14 cellular contexts compared by ENCODE assay signal in genomic region chr4:89305028-89305427, GRCh38. TPM values are rescaled to one million over a fixed set of nuclear protein-coding genes. Genes with fewer than 3 reads are reported as not detected.
DNase-seq lines count a peak whose midpoint lies in the region; ATAC-seq and TF ChIP-seq lines count a peak whose summit lies in the region.
"Had no signal": no experiment of that assay in that cellular context is flagged by ENCODE, and none has a peak within 500 bp of the region (broad histone marks: within the 10 kb centered on the region; RNA-seq: fewer than 3 reads in every experiment).

No MANE protein-coding gene starts in this region.

- H3K4me3 ChIP-seq in skin epidermis (peak overlapping the region in 6 of 7 experiments; percentile 8 to 78 (median 61)), esophagus squamous epithelium (peak overlapping the region in 2 of 4 donors; percentile 63 to 71)
- H3K4me3 ChIP-seq: sigmoid colon, tibial nerve had no signal

- H3K36me3 ChIP-seq in esophagus squamous epithelium = no peaks in the 10 kb centered on the region
- H3K36me3 ChIP-seq: cardiac muscle cell, sigmoid colon, tibial nerve had no signal

- no peak for DNase-seq in activated CD8-positive, alpha-beta memory T cell treated with anti-CD3 and anti-CD28 coated beads, Interleukin-2, amount 10 ng/mL, durations not matched to agents 7 days and 5 days
- no peak for DNase-seq in activated CD8-positive, alpha-beta memory T cell treated with anti-CD3 and anti-CD28 coated beads, Interleukin-2, amount 50 U/mL, for 48 hours
- DNase-seq in NCI-H2196 treated with DMSO at 0.1 percent for 48 hours (lab: John Stamatoyannopoulos, UW; ENCODE audit: unreplicated experiment) (peak; percentile 8), esophagus squamous epithelium (lab: John Stamatoyannopoulos, UW) (no peak), chondrocyte (ENCODE audit: low spot score) (no peak)
- DNase-seq: DND-41, NCI-H1694 treated with DMSO at 0.1 percent for 48 hours, sigmoid colon had no signal

- 64 to 68% methylated on average over 3 of the region's 3 CpGs for WGBS in esophagus squamous epithelium, 2 donors

- peak overlapping the region; percentile 96 for H3K27ac Mint-ChIP-seq in activated CD8-positive, alpha-beta memory T cell treated with anti-CD3 and anti-CD28 coated beads, Interleukin-2, amount 10 ng/mL, durations not matched to agents 7 days and 5 days
- H3K27ac Mint-ChIP-seq in dendritic cell treated with granulocyte-macrophage colony-stimulating factor and Interleukin-4, amounts not matched to agents 40 ng/mL and 50 ng/mL, for 4 days = peak overlapping the region; percentile 28
- no peak overlapping the region for H3K27ac Mint-ChIP-seq in chondrocyte (ENCODE audit: unreplicated experiment)

- no peak for ATAC-seq in activated CD8-positive, alpha-beta memory T cell treated with anti-CD3 and anti-CD28 coated beads, Interleukin-2, amount 10 ng/mL, durations not matched to agents 7 days and 5 days
- ATAC-seq in GM19397 (IDR thresholded peaks at IDR 0.05; ENCODE audit: unreplicated experiment) = no peak
- ATAC-seq: HCT116 had no signal

- H3K4me3 Mint-ChIP-seq in activated CD8-positive, alpha-beta memory T cell treated with anti-CD3 and anti-CD28 coated beads, Interleukin-2, amount 10 ng/mL, durations not matched to agents 7 days and 5 days = peak overlapping the region; percentile 95
- no peak overlapping the region for H3K4me3 Mint-ChIP-seq in dendritic cell treated with granulocyte-macrophage colony-stimulating factor and Interleukin-4, amounts not matched to agents 40 ng/mL and 50 ng/mL, for 4 days
- H3K4me3 Mint-ChIP-seq in chondrocyte (ENCODE audit: unreplicated experiment) = no peak overlapping the region

- no peaks in the 10 kb centered on the region for H3K9me3 ChIP-seq in esophagus squamous epithelium
- H3K9me3 ChIP-seq: sigmoid colon, tibial nerve had no signal

- H3K27ac ChIP-seq in skin epidermis = peak overlapping the region in 8 of 21 experiments; percentile 11 to 93 (median 88)
- peak overlapping the region in 1 of 4 donors; percentile 79 for H3K27ac ChIP-seq in esophagus squamous epithelium
- H3K27ac ChIP-seq: cardiac muscle cell, sigmoid colon, tibial nerve had no signal

- H3K27me3 ChIP-seq in esophagus squamous epithelium = peaks cover 0 to 23% (median 0%) of the 10 kb centered on the region in 4 donors
- H3K27me3 ChIP-seq: cardiac muscle cell, tibial nerve had no signal

- CTCF ChIA-PET in activated CD8-positive, alpha-beta memory T cell treated with anti-CD3 and anti-CD28 coated beads, Interleukin-2, amount 10 ng/mL, durations not matched to agents 7 days and 5 days (lab: Charles Lee) = interaction anchor here (0.7 to 2.0 kb wide), 7 partner anchors 11 to 50 kb away, joined by 3 to 22 read pairs (median 4); no protein-coding TSS in a partner anchor

- intact Hi-C loops in dendritic cell treated with granulocyte-macrophage colony-stimulating factor and Interleukin-4, amounts not matched to agents 40 ng/mL and 50 ng/mL, for 4 days (cut with micrococcal nuclease) = loop anchor here (10.0 kb wide), 1 partner anchor 190 kb away; the partner anchor contains the start of gene TIGD2
- intact Hi-C loops in esophagus squamous epithelium (cut with DNase I) = no loop called here

- TF ChIP-seq CTCF in esophagus squamous epithelium (IDR thresholded peaks at IDR 0.05) = no peak
- TF ChIP-seq CTCF in chondrocyte (IDR thresholded peaks at IDR 0.05) = no peak

- no peaks in the 10 kb centered on the region for H3K9me3 Mint-ChIP-seq in activated CD8-positive, alpha-beta memory T cell treated with anti-CD3 and anti-CD28 coated beads, Interleukin-2, amount 10 ng/mL, durations not matched to agents 7 days and 5 days (ENCODE audit: low read depth)
- H3K9me3 Mint-ChIP-seq in dendritic cell treated with granulocyte-macrophage colony-stimulating factor and Interleukin-4, amounts not matched to agents 40 ng/mL and 50 ng/mL, for 4 days = no peaks in the 10 kb centered on the region
- H3K9me3 Mint-ChIP-seq in chondrocyte (ENCODE audit: low read depth) = no peaks in the 10 kb centered on the region

- peaks cover 6 to 32% (median 9%) of the 10 kb centered on the region in 3 donors for H3K4me1 ChIP-seq in esophagus squamous epithelium

- no peak for TF ChIP-seq POLR2A in esophagus squamous epithelium (IDR thresholded peaks at IDR 0.05)

- H3K4me1 Mint-ChIP-seq in activated CD8-positive, alpha-beta memory T cell treated with anti-CD3 and anti-CD28 coated beads, Interleukin-2, amount 10 ng/mL, durations not matched to agents 7 days and 5 days = peaks cover 49% of the 10 kb centered on the region
- H3K4me1 Mint-ChIP-seq in dendritic cell treated with granulocyte-macrophage colony-stimulating factor and Interleukin-4, amounts not matched to agents 40 ng/mL and 50 ng/mL, for 4 days (ENCODE audit: low read depth) = peaks cover 50% of the 10 kb centered on the region
- no peaks in the 10 kb centered on the region for H3K4me1 Mint-ChIP-seq in chondrocyte (ENCODE audit: low read depth)

- no peaks in the 10 kb centered on the region for H3K27me3 Mint-ChIP-seq in activated CD8-positive, alpha-beta memory T cell treated with anti-CD3 and anti-CD28 coated beads, Interleukin-2, amount 10 ng/mL, durations not matched to agents 7 days and 5 days
- no peaks in the 10 kb centered on the region for H3K27me3 Mint-ChIP-seq in dendritic cell treated with granulocyte-macrophage colony-stimulating factor and Interleukin-4, amounts not matched to agents 40 ng/mL and 50 ng/mL, for 4 days
- peaks cover 20% of the 10 kb centered on the region for H3K27me3 Mint-ChIP-seq in chondrocyte (ENCODE audit: low read depth)

- peaks cover 47% of the 10 kb centered on the region for H3K36me3 Mint-ChIP-seq in activated CD8-positive, alpha-beta memory T cell treated with anti-CD3 and anti-CD28 coated beads, Interleukin-2, amount 10 ng/mL, durations not matched to agents 7 days and 5 days
- peaks cover 12% of the 10 kb centered on the region for H3K36me3 Mint-ChIP-seq in dendritic cell treated with granulocyte-macrophage colony-stimulating factor and Interleukin-4, amounts not matched to agents 40 ng/mL and 50 ng/mL, for 4 days (ENCODE audit: low read depth)
- no peaks in the 10 kb centered on the region for H3K36me3 Mint-ChIP-seq in chondrocyte (ENCODE audit: low read depth)

RNA-seq across cellular contexts. Expression of gene GPRIN3, which starts 2.6 kb away (rescaled TPM):
- 10 to 100 TPM; 66.9 to 67.5 TPM for total RNA-seq in activated CD8-positive, alpha-beta memory T cell treated with anti-CD3 and anti-CD28 coated beads, Interleukin-2, amount 10 ng/mL, durations not matched to agents 7 days and 5 days
- total RNA-seq in esophagus squamous epithelium (1 to 10 TPM in 3 of 4 donors, under 1 TPM in 1; 0.83 to 4.2 (median 1.9) TPM), chondrocyte (0.03 to 0.10 TPM (median 0.10 TPM) in 3 replicates)

Comparison
In these comparisons a context has a peak if more than half of its experiments do, and no peak if none do; other contexts are left out.
1. RNA of gene GPRIN3, which starts 2.6 kb away (total RNA-seq): 66.9 to 67.5 TPM in activated CD8-positive, alpha-beta memory T cell treated with anti-CD3 and anti-CD28 coated beads, Interleukin-2, amount 10 ng/mL, durations not matched to agents 7 days and 5 days; 0.83 to 4.2 TPM in esophagus squamous epithelium and 0.03 to 0.10 TPM in chondrocyte; every median in the first group is over 10 times any median in the second.